Comparison of ENCODE assay signal across 15 cellular contexts in genomic region chr4:26397086-26397485, GRCh38.
"Had no signal": no experiment of that assay in that cellular context is flagged by ENCODE, and none has a peak within 500 bp of the region (broad histone marks: within the 10 kb centered on the region; RNA-seq: fewer than 3 reads in every experiment).

No MANE protein-coding gene starts in this region.

- H3K9me3 Mint-ChIP-seq: activated CD4-positive, alpha-beta memory T cell treated with anti-CD3 and anti-CD28 coated beads, Interleukin-2, amount 10 ng/mL, durations not matched to agents 7 days and 5 days; naive thymus-derived CD8-positive, alpha-beta T cell had no signal

- H3K4me3 Mint-ChIP-seq: activated CD4-positive, alpha-beta memory T cell treated with anti-CD3 and anti-CD28 coated beads, Interleukin-2, amount 10 ng/mL, durations not matched to agents 7 days and 5 days; naive thymus-derived CD8-positive, alpha-beta T cell had no signal

- H3K27me3 Mint-ChIP-seq: activated CD4-positive, alpha-beta memory T cell treated with anti-CD3 and anti-CD28 coated beads, Interleukin-2, amount 10 ng/mL, durations not matched to agents 7 days and 5 days; naive thymus-derived CD8-positive, alpha-beta T cell had no signal

- H3K27ac ChIP-seq: lower lobe of right lung, prostate gland, suprapubic skin, upper lobe of right lung had no signal

- H3K27me3 ChIP-seq: suprapubic skin, upper lobe of right lung had no signal

- H3K9me3 ChIP-seq: lower lobe of right lung, prostate gland, suprapubic skin, upper lobe of right lung had no signal

- H3K36me3 ChIP-seq: prostate gland had no signal

- DNase-seq: activated CD4-positive, alpha-beta memory T cell treated with anti-CD3 and anti-CD28 coated beads, Interleukin-2, amount 10 ng/mL, durations not matched to agents 7 days and 5 days; activated CD4-positive, alpha-beta T cell treated with anti-CD3 and anti-CD28 coated beads for 1 hour; activated naive CD4-positive, alpha-beta T cell; central memory CD4-positive, alpha-beta T cell; cortex of kidney; erythroblast; left cardiac atrium; lower lobe of right lung; naive thymus-derived CD8-positive, alpha-beta T cell; stimulated activated CD4-positive, alpha-beta T cell treated with anti-CD3 and anti-CD28 coated beads, Interleukin-2, amount 100 ng/mL, for 48 hours; stimulated activated naive CD4-positive, alpha-beta T cell treated with Interleukin-2 at 50 U/mL for 16 hours; T-helper 9 cell; upper lobe of right lung had no signal

- H3K4me3 ChIP-seq: lower lobe of right lung, prostate gland, suprapubic skin, upper lobe of right lung had no signal

- H3K4me1 ChIP-seq: prostate gland, suprapubic skin had no signal

- H3K27ac Mint-ChIP-seq: activated CD4-positive, alpha-beta memory T cell treated with anti-CD3 and anti-CD28 coated beads, Interleukin-2, amount 10 ng/mL, durations not matched to agents 7 days and 5 days had no signal
